In genomic region chr16:10616744-10617640, GRCh38 we compare ENCODE assay signal across 1 cellular context.
TF ChIP-seq lines count a peak whose summit lies in the region.

No MANE protein-coding gene starts in this region.

TF ChIP-seq in HCT116, 20 proteins besides CTCF, POLR2A, EP300 and RAD21 (continued from another document):
- TF ChIP-seq REST (IDR thresholded peaks at IDR 0.05; ENCODE audit: low read depth) (no peak), EZH2 (IDR thresholded peaks at IDR 0.05) (no peak), ELF1 (IDR thresholded peaks at IDR 0.05; ENCODE audit: borderline replicate concordance, low read depth) (no peak), JUND (IDR thresholded peaks at IDR 0.05) (no peak), FOSL1 (IDR thresholded peaks at IDR 0.05; ENCODE audit: low read depth) (no peak), YY1 (IDR thresholded peaks at IDR 0.05; ENCODE audit: extremely low read depth, insufficient replicate concordance, low read depth, low read length) (no peak), EZH2phosphoT487 (IDR thresholded peaks at IDR 0.05; ENCODE audit: borderline replicate concordance) (no peak), ATF3 (IDR thresholded peaks at IDR 0.05) (no peak), MAX (IDR thresholded peaks at IDR 0.05) (no peak), CEBPB (IDR thresholded peaks at IDR 0.05; ENCODE audit: low read depth) (no peak), TCF7L2 (IDR thresholded peaks at IDR 0.05; ENCODE audit: borderline replicate concordance, extremely low read depth, insufficient read depth, insufficient read length) (no peak), ZFX (IDR thresholded peaks at IDR 0.05) (no peak)
